11 cellular contexts compared by ENCODE assay signal in genomic region chr6:35148167-35148741, GRCh38. TPM values are rescaled to one million over a fixed set of nuclear protein-coding genes. Genes with fewer than 3 reads are reported as not detected.
DNase-seq lines count a peak whose midpoint lies in the region; ATAC-seq and TF ChIP-seq lines count a peak whose summit lies in the region.
"Had no signal": no experiment of that assay in that cellular context is flagged by ENCODE, and none has a peak within 500 bp of the region (broad histone marks: within the 10 kb centered on the region; RNA-seq: fewer than 3 reads in every experiment).

No MANE protein-coding gene starts in this region.

- H3K27ac ChIP-seq in left ventricle myocardium inferior (replicated peaks) = no peak overlapping the region

- peak overlapping the region; percentile 70 for H3K27ac Mint-ChIP-seq in WTC11

- no peaks in the 10 kb centered on the region for H3K36me3 ChIP-seq in left ventricle myocardium inferior
- H3K36me3 ChIP-seq: adrenal gland had no signal

- peak overlapping the region; percentile 45 for H3K4me3 Mint-ChIP-seq in WTC11

- peak; percentile 96 for ATAC-seq in WTC11

- intact Hi-C loops in left ventricle myocardium inferior (cut with micrococcal nuclease) (loop anchor here (10.0 kb wide), 2 partner anchors 57 to 97 kb away; no protein-coding TSS in a partner anchor), posterior cingulate gyrus (cut with DNase I) (loop anchor here (10.0 kb wide), 1 partner anchor 263 kb away; the partner anchor contains the start of genes ANKS1A and TAF11)

- peaks cover 4% of the 10 kb centered on the region for H3K27me3 ChIP-seq in left ventricle myocardium inferior (ENCODE audit: low read depth)
- H3K27me3 ChIP-seq: adrenal gland had no signal

- H3K36me3 Mint-ChIP-seq in WTC11 = no peaks in the 10 kb centered on the region

- POLR2A ChIA-PET in WTC11 (lab: Charles Lee) = interaction anchor here (0.6 to 1.4 kb wide), 4 partner anchors 8 to 1435 kb away, joined by 3 to 4 read pairs (median 4); partner anchors contain the start of gene SCUBE3

- no peaks in the 10 kb centered on the region for H3K9me3 Mint-ChIP-seq in WTC11

- TF ChIP-seq CTCF in WTC11 (IDR thresholded peaks at IDR 0.05) (no peak), left ventricle myocardium inferior (IDR thresholded peaks at IDR 0.05; ENCODE audit: borderline replicate concordance) (no peak)

- no peak overlapping the region for H3K4me3 ChIP-seq in left ventricle myocardium inferior
- H3K4me3 ChIP-seq: adrenal gland had no signal

- peak; percentile 14 for DNase-seq in NK-92 treated with Interleukin-12 subunit alpha and Interleukin-12 subunit beta, amount 100 ng/mL, for 24 hours (lab: John Stamatoyannopoulos, UW)
- DNase-seq in NK-92 (lab: John Stamatoyannopoulos, UW; ENCODE audit: unreplicated experiment) (no peak), WTC11 (ENCODE audit: low spot score) (peak; percentile 69), hepatic stellate cell (ENCODE audit: low spot score) (peak; percentile 49), left ventricle myocardium inferior (no peak), posterior cingulate gyrus (no peak), 8988T (no peak)
- peak; percentile 50 for DNase-seq in stimulated activated CD8-positive, alpha-beta memory T cell treated with anti-CD3 and anti-CD28 coated beads, Interleukin-4, amount 100 ng/mL, for 48 hours
- DNase-seq: ACHN, adrenal gland, left cardiac atrium had no signal

- H3K4me1 ChIP-seq in left ventricle myocardium inferior = no peaks in the 10 kb centered on the region
- H3K4me1 ChIP-seq: adrenal gland had no signal

- H3K27me3 Mint-ChIP-seq in WTC11 (ENCODE audit: low read depth) = peaks cover 53% of the 10 kb centered on the region

- H3K4me1 Mint-ChIP-seq in WTC11 = peaks cover 30% of the 10 kb centered on the region

- H3K9me3 ChIP-seq in left ventricle myocardium inferior (replicated peaks) = no peaks in the 10 kb centered on the region
- H3K9me3 ChIP-seq: adrenal gland had no signal

- CTCF ChIA-PET in WTC11 (lab: Charles Lee) = interaction anchor here (0.6 to 6.5 kb wide), 22 partner anchors 8 to 301 kb away, joined by 3 to 102 read pairs (median 4); partner anchors contain the start of genes SCUBE3, TAF11 and ZNF76

TF ChIP-seq in WTC11, 78 proteins besides CTCF, POLR2A, EP300 and RAD21:
- TF ChIP-seq SMAD3 (CRISPR knock-in tag; IDR thresholded peaks at IDR 0.05; ENCODE audit: borderline replicate concordance) (no peak), TEAD1 (CRISPR knock-in tag; IDR thresholded peaks at IDR 0.05) (peak; percentile 97; the same call in 1 of the 2 replicates), ATF1 (CRISPR knock-in tag; IDR thresholded peaks at IDR 0.05) (no peak), TEAD4 (CRISPR knock-in tag; IDR thresholded peaks at IDR 0.05) (peak; percentile 87), ETV6 (CRISPR knock-in tag; IDR thresholded peaks at IDR 0.05) (peak; percentile 25; the same call in 1 of the 2 replicates), GTF2I (CRISPR knock-in tag; conservative IDR thresholded peaks at IDR 0.05) (no peak), CDX4 (CRISPR knock-in tag; IDR thresholded peaks at IDR 0.05; ENCODE audit: borderline replicate concordance) (no peak), ATF6 (CRISPR knock-in tag; IDR thresholded peaks at IDR 0.05) (no peak), IRF2 (CRISPR knock-in tag; IDR thresholded peaks at IDR 0.05; ENCODE audit: borderline replicate concordance, low read depth) (no peak), CREB1 (CRISPR knock-in tag; IDR thresholded peaks at IDR 0.05) (no peak), GRHL2 (CRISPR knock-in tag; IDR thresholded peaks at IDR 0.05; ENCODE audit: insufficient replicate concordance, severe bottlenecking) (no peak), FOXK1 (CRISPR knock-in tag; IDR thresholded peaks at IDR 0.05) (peak; percentile 84)
- TF ChIP-seq, protein P1, sequence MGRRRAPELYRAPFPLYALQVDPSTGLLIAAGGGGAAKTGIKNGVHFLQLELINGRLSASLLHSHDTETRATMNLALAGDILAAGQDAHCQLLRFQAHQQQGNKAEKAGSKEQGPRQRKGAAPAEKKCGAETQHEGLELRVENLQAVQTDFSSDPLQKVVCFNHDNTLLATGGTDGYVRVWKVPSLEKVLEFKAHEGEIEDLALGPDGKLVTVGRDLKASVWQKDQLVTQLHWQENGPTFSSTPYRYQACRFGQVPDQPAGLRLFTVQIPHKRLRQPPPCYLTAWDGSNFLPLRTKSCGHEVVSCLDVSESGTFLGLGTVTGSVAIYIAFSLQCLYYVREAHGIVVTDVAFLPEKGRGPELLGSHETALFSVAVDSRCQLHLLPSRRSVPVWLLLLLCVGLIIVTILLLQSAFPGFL (CRISPR knock-in tag; IDR thresholded peaks at IDR 0.05; ENCODE audit: borderline replicate concordance) = no peak
- TF ChIP-seq, protein P2, sequence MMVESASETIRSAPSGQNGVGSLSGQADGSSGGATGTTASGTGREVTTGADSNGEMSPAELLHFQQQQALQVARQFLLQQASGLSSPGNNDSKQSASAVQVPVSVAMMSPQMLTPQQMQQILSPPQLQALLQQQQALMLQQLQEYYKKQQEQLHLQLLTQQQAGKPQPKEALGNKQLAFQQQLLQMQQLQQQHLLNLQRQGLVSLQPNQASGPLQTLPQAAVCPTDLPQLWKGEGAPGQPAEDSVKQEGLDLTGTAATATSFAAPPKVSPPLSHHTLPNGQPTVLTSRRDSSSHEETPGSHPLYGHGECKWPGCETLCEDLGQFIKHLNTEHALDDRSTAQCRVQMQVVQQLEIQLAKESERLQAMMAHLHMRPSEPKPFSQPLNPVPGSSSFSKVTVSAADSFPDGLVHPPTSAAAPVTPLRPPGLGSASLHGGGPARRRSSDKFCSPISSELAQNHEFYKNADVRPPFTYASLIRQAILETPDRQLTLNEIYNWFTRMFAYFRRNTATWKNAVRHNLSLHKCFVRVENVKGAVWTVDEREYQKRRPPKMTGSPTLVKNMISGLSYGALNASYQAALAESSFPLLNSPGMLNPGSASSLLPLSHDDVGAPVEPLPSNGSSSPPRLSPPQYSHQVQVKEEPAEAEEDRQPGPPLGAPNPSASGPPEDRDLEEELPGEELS (CRISPR knock-in tag; IDR thresholded peaks at IDR 0.05) = no peak
- TF ChIP-seq, protein P3, sequence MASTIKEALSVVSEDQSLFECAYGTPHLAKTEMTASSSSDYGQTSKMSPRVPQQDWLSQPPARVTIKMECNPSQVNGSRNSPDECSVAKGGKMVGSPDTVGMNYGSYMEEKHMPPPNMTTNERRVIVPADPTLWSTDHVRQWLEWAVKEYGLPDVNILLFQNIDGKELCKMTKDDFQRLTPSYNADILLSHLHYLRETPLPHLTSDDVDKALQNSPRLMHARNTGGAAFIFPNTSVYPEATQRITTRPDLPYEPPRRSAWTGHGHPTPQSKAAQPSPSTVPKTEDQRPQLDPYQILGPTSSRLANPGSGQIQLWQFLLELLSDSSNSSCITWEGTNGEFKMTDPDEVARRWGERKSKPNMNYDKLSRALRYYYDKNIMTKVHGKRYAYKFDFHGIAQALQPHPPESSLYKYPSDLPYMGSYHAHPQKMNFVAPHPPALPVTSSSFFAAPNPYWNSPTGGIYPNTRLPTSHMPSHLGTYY (CRISPR knock-in tag; IDR thresholded peaks at IDR 0.05) = no peak
- TF ChIP-seq, protein P4, sequence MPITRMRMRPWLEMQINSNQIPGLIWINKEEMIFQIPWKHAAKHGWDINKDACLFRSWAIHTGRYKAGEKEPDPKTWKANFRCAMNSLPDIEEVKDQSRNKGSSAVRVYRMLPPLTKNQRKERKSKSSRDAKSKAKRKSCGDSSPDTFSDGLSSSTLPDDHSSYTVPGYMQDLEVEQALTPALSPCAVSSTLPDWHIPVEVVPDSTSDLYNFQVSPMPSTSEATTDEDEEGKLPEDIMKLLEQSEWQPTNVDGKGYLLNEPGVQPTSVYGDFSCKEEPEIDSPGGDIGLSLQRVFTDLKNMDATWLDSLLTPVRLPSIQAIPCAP (CRISPR knock-in tag; IDR thresholded peaks at IDR 0.05) = no peak
TF ChIP-seq in WTC11: peak in this region for 4.

RNA-seq across cellular contexts. Expression of gene TCP11, which starts 7.1 kb away (rescaled TPM):
- total RNA-seq in WTC11 (2021) (not detected in 3 replicates), left ventricle myocardium inferior (not detected)
- total RNA-seq: left cardiac atrium had no signal

Comparison
In these comparisons a context has a peak if more than half of its experiments do, and no peak if none do; other contexts are left out.
1. DNase-seq: peak in NK-92 treated with Interleukin-12 subunit alpha and Interleukin-12 subunit beta, amount 100 ng/mL, for 24 hours (single experiment), WTC11 (single experiment), hepatic stellate cell (single experiment) and stimulated activated CD8-positive, alpha-beta memory T cell treated with anti-CD3 and anti-CD28 coated beads, Interleukin-4, amount 100 ng/mL, for 48 hours (single experiment); none in NK-92 (single experiment), left ventricle myocardium inferior (single experiment), posterior cingulate gyrus (0 of 10) and 8988T (single experiment).